ENCODE assay signal across 1 cellular context in genomic region chr6:43667245-43668150, GRCh38.
A peak's percentile ranks its signal among the peaks of the same experiment; 100 is the strongest.
TF ChIP-seq lines count a peak whose summit lies in the region.

No MANE protein-coding gene starts in this region.

TF ChIP-seq in K562, 482 proteins besides CTCF, POLR2A, EP300 and RAD21 (continued from another document and continues in another):
- TF ChIP-seq ZMIZ1 (IDR thresholded peaks at IDR 0.05; ENCODE audit: low read depth in 2 of 2, low read length in 2 of 2) = no peak
- no peak for TF ChIP-seq CBX1 (IDR thresholded peaks at IDR 0.05; ENCODE audit: low read depth)
- no peak for TF ChIP-seq TSC22D4 (tag; IDR thresholded peaks at IDR 0.05)
- no peak for TF ChIP-seq U2AF2 (optimal IDR thresholded peaks at IDR 0.05; ENCODE audit: low read depth, low read length)
- no peak; the same call in 1 of the 2 replicates for TF ChIP-seq ESRRA (IDR thresholded peaks at IDR 0.05; ENCODE audit: borderline replicate concordance, low read depth)
- TF ChIP-seq NCOA2 (IDR thresholded peaks at IDR 0.05; ENCODE audit: partially characterized antibody in 2 of 2) = no peak
- TF ChIP-seq ZBTB12 (CRISPR knock-in tag; IDR thresholded peaks at IDR 0.05) = no peak
- no peak for TF ChIP-seq NR4A1 (CRISPR knock-in tag; IDR thresholded peaks at IDR 0.05)
- TF ChIP-seq NR4A1 (tag; IDR thresholded peaks at IDR 0.05) = no peak
- TF ChIP-seq SNRNP70 (optimal IDR thresholded peaks at IDR 0.05; ENCODE audit: low read depth, low read length) = no peak
- no peak for TF ChIP-seq ZNF766 (CRISPR knock-in tag; conservative IDR thresholded peaks at IDR 0.05)
- TF ChIP-seq ZNF740 (CRISPR knock-in tag; IDR thresholded peaks at IDR 0.05) = peak; percentile 71; the same call in 1 of the 2 replicates
- no peak for TF ChIP-seq ZNF740 (tag; IDR thresholded peaks at IDR 0.05)
- no peak for TF ChIP-seq MXD1 (CRISPR knock-in tag; IDR thresholded peaks at IDR 0.05; ENCODE audit: borderline replicate concordance, poor library complexity, severe bottlenecking)
- TF ChIP-seq ZNF518B (CRISPR knock-in tag; IDR thresholded peaks at IDR 0.05) = no peak
- TF ChIP-seq ZFP91 (CRISPR knock-in tag; IDR thresholded peaks at IDR 0.05) = peak; percentile 52; the same call in 1 of the 2 replicates
- no peak for TF ChIP-seq TGIF2 (CRISPR knock-in tag; IDR thresholded peaks at IDR 0.05)
- TF ChIP-seq MLX (CRISPR knock-in tag; conservative IDR thresholded peaks at IDR 0.05) = no peak; a peak in 1 of 4 replicates
- 0 out of 2 replicates have a peak, but pooled peaks have one; percentile 27 for TF ChIP-seq ZFP1 (CRISPR knock-in tag; IDR thresholded peaks at IDR 0.05)
- TF ChIP-seq ELK1 (CRISPR knock-in tag; IDR thresholded peaks at IDR 0.05) = no peak
- TF ChIP-seq ZNF217 (CRISPR knock-in tag; IDR thresholded peaks at IDR 0.05) = no peak
- no peak for TF ChIP-seq HNRNPLL (IDR thresholded peaks at IDR 0.05; ENCODE audit: low read depth, low read length, poor library complexity, severe bottlenecking)
- no peak for TF ChIP-seq KAT2B (IDR thresholded peaks at IDR 0.05; ENCODE audit: low read depth, low read length)
- TF ChIP-seq ZNF592 (IDR thresholded peaks at IDR 0.05) = 0 out of 2 replicates have a peak, but pooled peaks have one; percentile 48
- no peak for TF ChIP-seq YBX1 (IDR thresholded peaks at IDR 0.05)
- no peak for TF ChIP-seq ZNF77 (CRISPR knock-in tag; IDR thresholded peaks at IDR 0.05)
- peak; percentile 21 for TF ChIP-seq TBP (optimal IDR thresholded peaks at IDR 0.05; ENCODE audit: low read depth, low read length)
- no peak; the same call in 1 of the 2 replicates for TF ChIP-seq ZNF324 (CRISPR knock-in tag; IDR thresholded peaks at IDR 0.05)
- TF ChIP-seq PML (IDR thresholded peaks at IDR 0.05; ENCODE audit: low read length) = no peak
- peak in 1 of 2 experiments; percentile 19 for TF ChIP-seq E2F6 (IDR thresholded peaks at IDR 0.05; ENCODE audit: borderline replicate concordance in 1 of 2, extremely low read depth in 1 of 2, insufficient read depth in 1 of 2, insufficient read length in 1 of 2, low read depth in 1 of 2, low read length in 1 of 2, poor library complexity in 1 of 2, severe bottlenecking in 1 of 2)
- TF ChIP-seq TCF3 (CRISPR knock-in tag; IDR thresholded peaks at IDR 0.05) = no peak; the same call in 1 of the 2 replicates
- TF ChIP-seq CTCFL (IDR thresholded peaks at IDR 0.05; ENCODE audit: borderline replicate concordance, insufficient read depth, low read depth, low read length, poor library complexity, severe bottlenecking) = peak; percentile 62
- TF ChIP-seq RFX1 (IDR thresholded peaks at IDR 0.05) = no peak
- TF ChIP-seq ATF3 (IDR thresholded peaks at IDR 0.05) = no peak
- TF ChIP-seq ATF3 (CRISPR knock-in tag; conservative IDR thresholded peaks at IDR 0.05) = no peak
- no peak for TF ChIP-seq BCL6 (CRISPR knock-in tag; IDR thresholded peaks at IDR 0.05)
- no peak for TF ChIP-seq EZH2 (IDR thresholded peaks at IDR 0.05; ENCODE audit: borderline replicate concordance, low read depth, low read length)
